ENCODE assay signal across 1 cellular context in the genomic region with DNA sequence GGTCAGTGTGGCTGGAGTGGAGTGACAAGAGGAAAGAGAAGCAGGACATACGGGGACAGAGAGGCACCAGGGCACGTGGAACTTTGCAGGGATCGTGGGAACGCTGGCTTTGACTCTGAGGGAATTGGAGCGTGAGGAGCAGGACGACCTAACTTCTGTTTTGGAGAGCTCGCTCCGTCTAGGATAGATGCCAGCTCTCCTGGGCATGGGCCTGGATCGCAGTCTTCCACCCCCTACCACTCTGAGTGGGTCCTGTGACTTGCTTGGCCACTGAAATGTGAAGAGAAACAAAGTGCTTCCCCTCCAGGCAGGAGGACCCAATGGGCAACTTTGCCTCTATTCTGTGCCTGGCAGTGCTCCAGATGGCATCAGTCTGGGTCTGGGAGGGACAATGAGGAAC.
TF ChIP-seq lines count a peak whose summit lies in the region.

No MANE protein-coding gene starts in this region.

TF ChIP-seq in GM23338, 12 proteins besides CTCF, POLR2A, EP300 and RAD21 (continued from another document):
- TF ChIP-seq NANOG (IDR thresholded peaks at IDR 0.05; ENCODE audit: borderline replicate concordance) (no peak), STAT1 (IDR thresholded peaks at IDR 0.05; ENCODE audit: unreplicated experiment) (no peak)
TF ChIP-seq in GM23338: peak in this region for 0.
